In the genomic region with DNA sequence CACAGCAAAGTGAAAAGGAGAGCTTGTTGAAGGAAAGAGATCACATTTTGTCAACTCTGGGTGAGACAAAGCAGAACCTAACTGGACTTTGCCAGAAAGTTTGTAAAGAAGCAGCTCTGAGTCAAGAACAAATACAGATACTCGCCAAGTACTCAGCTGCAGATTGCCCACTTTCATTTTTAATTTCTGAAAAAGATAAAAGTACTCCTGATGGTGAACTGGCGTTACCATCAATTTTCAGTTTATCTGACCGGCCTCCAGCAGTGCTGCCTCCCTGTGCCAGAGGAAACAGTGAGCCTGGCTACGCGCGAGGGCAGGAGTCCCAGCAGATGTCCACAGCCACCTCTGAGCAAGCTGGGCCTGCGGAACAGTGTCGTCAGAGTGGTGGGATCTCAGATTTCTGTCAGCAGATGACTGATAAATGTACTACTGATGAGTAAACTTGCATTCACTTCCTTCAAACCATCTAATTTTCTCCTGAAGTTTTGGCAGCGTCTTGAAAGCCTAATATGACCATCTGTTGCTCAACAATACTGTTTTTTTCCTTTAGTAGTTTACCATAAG, we compare ENCODE assay signal across 8 cellular contexts. TPM values are rescaled to one million over a fixed set of nuclear protein-coding genes. Genes with fewer than 3 reads are reported as not detected.
DNase-seq lines count a peak whose midpoint lies in the region; ATAC-seq, FAIRE-seq and TF ChIP-seq lines count a peak whose summit lies in the region.

No MANE protein-coding gene starts in this region.

- H4K20me1 ChIP-seq in osteoblast (ENCODE audit: insufficient read depth, low read length), result no peaks in the 10 kb centered on the region
- no peaks in the 10 kb centered on the region for H4K20me1 ChIP-seq in H9 (ENCODE audit: control insufficient read depth, insufficient read depth, insufficient read length)

- peaks cover 5% of the 10 kb centered on the region for H3K79me1 ChIP-seq in H9 (ENCODE audit: insufficient read depth, low read depth, low read length, poor library complexity, severe bottlenecking)

- H3K4ac ChIP-seq in H9 (ENCODE audit: low read depth, low read length), result no peak overlapping the region

- no peaks in the 10 kb centered on the region for H3K9me3 ChIP-seq in AG04450 (ENCODE audit: control insufficient read depth, insufficient read depth, low read length)
- H3K9me3 ChIP-seq in osteoblast (ENCODE audit: low read depth, low read length), result no peaks in the 10 kb centered on the region
- no peaks in the 10 kb centered on the region for H3K9me3 ChIP-seq in H9 (ENCODE audit: control insufficient read depth, low read depth, low read length)

- no peak overlapping the region for H4K5ac ChIP-seq in H9 (ENCODE audit: insufficient read length, low read depth, low read length)

- no peak overlapping the region for H2BK20ac ChIP-seq in H9 (ENCODE audit: low read depth, low read length, poor library complexity, severe bottlenecking)

- no CpG with 5 or more reads among the region's 9 CpGs for WGBS in H9 (ENCODE audit: extremely low coverage, insufficient read length, low lambda C conversion rate)

- peaks cover 39% of the 10 kb centered on the region for H3K4me1 Mint-ChIP-seq in dendritic cell treated with granulocyte-macrophage colony-stimulating factor and Interleukin-4, amounts not matched to agents 40 ng/mL and 50 ng/mL, for 4 days (ENCODE audit: low read depth)
- H3K4me1 Mint-ChIP-seq in naive thymus-derived CD8-positive, alpha-beta T cell, result peaks cover 2 to 16% (median 6%) of the 10 kb centered on the region in 4 donors
- H3K4me1 Mint-ChIP-seq in H9, result peaks cover 0 to 5% of the 10 kb centered on the region in 2 experiments; a peak in 1 of 4 replicates

- peak; percentile 97 for DNase-seq in AG04450 (ENCODE audit: low read depth, low spot score)
- DNase-seq in GM20000 (ENCODE audit: low spot score), result peak; percentile 54
- peak; percentile 76 for DNase-seq in RCC 7860 (ENCODE audit: low spot score)
- peak; percentile 87 for DNase-seq in osteoblast (ENCODE audit: insufficient read length, low spot score, missing footprints)
- no peak for DNase-seq in naive thymus-derived CD8-positive, alpha-beta T cell
- DNase-seq in H9, result no peak
- DNase-seq in kidney tubule cell (ENCODE audit: low spot score), result no peak

- H3K18ac ChIP-seq in H9 (ENCODE audit: insufficient read length, low read depth, low read length), result no peak overlapping the region

- H3K27me3 Mint-ChIP-seq in dendritic cell treated with granulocyte-macrophage colony-stimulating factor and Interleukin-4, amounts not matched to agents 40 ng/mL and 50 ng/mL, for 4 days, result no peaks in the 10 kb centered on the region
- H3K27me3 Mint-ChIP-seq in naive thymus-derived CD8-positive, alpha-beta T cell, result no peaks in the 10 kb centered on the region
- no peaks in the 10 kb centered on the region for H3K27me3 Mint-ChIP-seq in H9 (ENCODE audit: low read depth)

- no peak overlapping the region for H2AK5ac ChIP-seq in H9 (ENCODE audit: insufficient read length, low read length)

- POLR2A ChIA-PET in AG04450 (lab: Yijun Ruan, JAX), result interaction anchor here (0.6 to 2.5 kb wide), 8 partner anchors 8 to 257 kb away, joined by 3 to 12 read pairs (median 6); no protein-coding TSS in a partner anchor
- POLR2A ChIA-PET in naive thymus-derived CD8-positive, alpha-beta T cell (lab: Charles Lee), result no interaction called here

- H3K4me3 Mint-ChIP-seq in dendritic cell treated with granulocyte-macrophage colony-stimulating factor and Interleukin-4, amounts not matched to agents 40 ng/mL and 50 ng/mL, for 4 days, result peak overlapping the region; percentile 26
- no peak overlapping the region for H3K4me3 Mint-ChIP-seq in naive thymus-derived CD8-positive, alpha-beta T cell
- no peak overlapping the region for H3K4me3 Mint-ChIP-seq in H9

- H3K27ac Mint-ChIP-seq in dendritic cell treated with granulocyte-macrophage colony-stimulating factor and Interleukin-4, amounts not matched to agents 40 ng/mL and 50 ng/mL, for 4 days, result peak overlapping the region; percentile 81
- peak overlapping the region in 4 of 10 donors; percentile 16 to 54 (median 42) for H3K27ac Mint-ChIP-seq in naive thymus-derived CD8-positive, alpha-beta T cell
- H3K27ac Mint-ChIP-seq in H9, result 0 out of 7 replicates have a peak overlapping the region, but pooled peaks of 1 of the 3 experiments have one; percentile 40

- H3K27me3 ChIP-seq in AG04450 (ENCODE audit: control insufficient read depth, insufficient read depth, low read length), result no peaks in the 10 kb centered on the region
- H3K27me3 ChIP-seq in osteoblast (ENCODE audit: insufficient read depth, low read length), result no peaks in the 10 kb centered on the region
- H3K27me3 ChIP-seq in H9 (ENCODE audit: insufficient read depth, low read length), result no peaks in the 10 kb centered on the region

- no peak overlapping the region for H3K9ac ChIP-seq in H9 (ENCODE audit: extremely low read depth, insufficient read length, low read length)

- H2BK12ac ChIP-seq in H9 (ENCODE audit: insufficient read length, low read depth, low read length), result no peak overlapping the region

- H3K79me2 ChIP-seq in osteoblast (ENCODE audit: insufficient read depth, low read length) (peaks cover 84% of the 10 kb centered on the region), H9 (ENCODE audit: insufficient read depth, low read length) (no peaks in the 10 kb centered on the region; the same call in 1 of the 2 replicates)

- H3K27ac ChIP-seq in AG04450 (ENCODE audit: low read depth, low read length) (peak overlapping the region; percentile 93), osteoblast (ENCODE audit: low read depth, low read length) (peak overlapping the region; percentile 89), H9 (ENCODE audit: insufficient read length, low read depth, low read length) (no peak overlapping the region)

- no peak overlapping the region for H4K91ac ChIP-seq in H9 (ENCODE audit: insufficient read length, low read depth, low read length)

- H4K8ac ChIP-seq in H9 (replicated peaks; ENCODE audit: insufficient read length, low read depth, low read length), result no peak overlapping the region

- no peak overlapping the region for H3K23ac ChIP-seq in H9 (ENCODE audit: insufficient read length, low read depth, low read length)

- peak; percentile 59 for FAIRE-seq in RCC 7860 (lab: Jason Lieb, UNC)

- peaks cover 36% of the 10 kb centered on the region for H3K36me3 ChIP-seq in osteoblast (ENCODE audit: insufficient read depth, low read length)

- H2BK120ac ChIP-seq in H9 (ENCODE audit: low read depth, low read length, poor library complexity, severe bottlenecking), result no peak overlapping the region

- H3K56ac ChIP-seq in H9 (ENCODE audit: insufficient read length, low read depth, low read length), result no peak overlapping the region

- H3K4me2 ChIP-seq in osteoblast (ENCODE audit: insufficient read depth, low read length) (peak overlapping the region; percentile 70), H9 (ENCODE audit: insufficient read depth, insufficient read length, low read length) (no peak overlapping the region)

- H2BK5ac ChIP-seq in H9 (ENCODE audit: insufficient read length, low read length), result no peak overlapping the region

- H3K14ac ChIP-seq in H9 (ENCODE audit: insufficient read depth, low read length), result no peak overlapping the region

- no peak overlapping the region for H2BK15ac ChIP-seq in H9 (ENCODE audit: low read depth, low read length)

- CTCF ChIA-PET in AG04450 (lab: Charles Lee), result interaction anchor here (1.1 to 8.5 kb wide), 3 partner anchors 42 to 252 kb away, joined by 4 to 45 read pairs (median 5); no protein-coding TSS in a partner anchor

- no peak for ATAC-seq in naive thymus-derived CD8-positive, alpha-beta T cell

- intact Hi-C loops in dendritic cell treated with granulocyte-macrophage colony-stimulating factor and Interleukin-4, amounts not matched to agents 40 ng/mL and 50 ng/mL, for 4 days (cut with micrococcal nuclease), result no loop called here

- H3K4me1 ChIP-seq in osteoblast (ENCODE audit: insufficient read depth, low read length) (peaks cover 75% of the 10 kb centered on the region), H9 (ENCODE audit: insufficient read depth, low read length) (no peaks in the 10 kb centered on the region)

- no peaks in the 10 kb centered on the region for H3K9me3 Mint-ChIP-seq in dendritic cell treated with granulocyte-macrophage colony-stimulating factor and Interleukin-4, amounts not matched to agents 40 ng/mL and 50 ng/mL, for 4 days
- no peaks in the 10 kb centered on the region for H3K9me3 Mint-ChIP-seq in naive thymus-derived CD8-positive, alpha-beta T cell
- no peaks in the 10 kb centered on the region for H3K9me3 Mint-ChIP-seq in H9

- no peak overlapping the region for H2AFZ ChIP-seq in osteoblast (ENCODE audit: low read length)
- H2AFZ ChIP-seq in H9 (ENCODE audit: low read length), result no peak overlapping the region

- TF ChIP-seq CTCF in AG04450 (IDR thresholded peaks at IDR 0.05; ENCODE audit: low read depth, low read length) (peak; percentile 21; the same call in 1 of the 2 replicates), GM20000 (IDR thresholded peaks at IDR 0.05; ENCODE audit: extremely low read depth, missing control alignments) (no peak), osteoblast (IDR thresholded peaks at IDR 0.05; ENCODE audit: extremely low read depth, low read depth, low read length) (peak; percentile 6), H9 (conservative IDR thresholded peaks at IDR 0.05) (no peak)

- H3K4me3 ChIP-seq in AG04450 (ENCODE audit: low read depth, low read length) (peak overlapping the region; percentile 27), osteoblast (ENCODE audit: insufficient read depth, low read length) (peak overlapping the region; percentile 25)

- no peaks in the 10 kb centered on the region for H3K23me2 ChIP-seq in H9 (ENCODE audit: insufficient read length, low read depth, low read length, poor library complexity, severe bottlenecking)

- peaks cover 45% of the 10 kb centered on the region for H3K36me3 Mint-ChIP-seq in dendritic cell treated with granulocyte-macrophage colony-stimulating factor and Interleukin-4, amounts not matched to agents 40 ng/mL and 50 ng/mL, for 4 days (ENCODE audit: low read depth)
- peaks cover 0 to 39% (median 9%) of the 10 kb centered on the region in 3 donors for H3K36me3 Mint-ChIP-seq in naive thymus-derived CD8-positive, alpha-beta T cell
- H3K36me3 Mint-ChIP-seq in H9 (ENCODE audit: insufficient read depth in 1 of 3, low read depth in 3 of 3), result peaks cover 0 to 16% (median 0%) of the 10 kb centered on the region in 3 experiments; a peak in 3 of 7 replicates

- no peak overlapping the region for H3T11ph ChIP-seq in H9 (ENCODE audit: low read length)

RNA-seq across cellular contexts. Expression of a gene that starts 43.8 kb away (rescaled TPM):
- polyA plus RNA-seq in AG04450 (2011; rRNA removed), result 60.6 and 72.2 TPM in 2 replicates
- polyA minus RNA-seq in AG04450 (2011; rRNA and poly(A)+ RNA removed), result 215 and 248 TPM in 2 replicates
- total RNA-seq in osteoblast (153 and 189 TPM in 2 replicates), H9 (2021) (40.3 and 42.4 TPM in 2 replicates)
- total RNA-seq in naive thymus-derived CD8-positive, alpha-beta T cell, result 10 to 100 TPM; 54.5 to 62.1 TPM
- 10 to 100 TPM; 22.5 to 25.6 (median 23.4) TPM for polyA plus RNA-seq in naive thymus-derived CD8-positive, alpha-beta T cell

Comparison
In these comparisons a context has a peak if more than half of its experiments do, and no peak if none do; other contexts are left out.
1. DNase-seq: peak in AG04450 (single experiment), GM20000 (single experiment), RCC 7860 (single experiment) and osteoblast (single experiment); none in naive thymus-derived CD8-positive, alpha-beta T cell (0 of 10), H9 (single experiment) and kidney tubule cell (single experiment).
2. CTCF ChIP-seq: peak in AG04450 (single experiment) and osteoblast (single experiment); none in GM20000 (single experiment) and H9 (single experiment).